Comparison of ENCODE assay signal across 1 cellular context in the genomic region with DNA sequence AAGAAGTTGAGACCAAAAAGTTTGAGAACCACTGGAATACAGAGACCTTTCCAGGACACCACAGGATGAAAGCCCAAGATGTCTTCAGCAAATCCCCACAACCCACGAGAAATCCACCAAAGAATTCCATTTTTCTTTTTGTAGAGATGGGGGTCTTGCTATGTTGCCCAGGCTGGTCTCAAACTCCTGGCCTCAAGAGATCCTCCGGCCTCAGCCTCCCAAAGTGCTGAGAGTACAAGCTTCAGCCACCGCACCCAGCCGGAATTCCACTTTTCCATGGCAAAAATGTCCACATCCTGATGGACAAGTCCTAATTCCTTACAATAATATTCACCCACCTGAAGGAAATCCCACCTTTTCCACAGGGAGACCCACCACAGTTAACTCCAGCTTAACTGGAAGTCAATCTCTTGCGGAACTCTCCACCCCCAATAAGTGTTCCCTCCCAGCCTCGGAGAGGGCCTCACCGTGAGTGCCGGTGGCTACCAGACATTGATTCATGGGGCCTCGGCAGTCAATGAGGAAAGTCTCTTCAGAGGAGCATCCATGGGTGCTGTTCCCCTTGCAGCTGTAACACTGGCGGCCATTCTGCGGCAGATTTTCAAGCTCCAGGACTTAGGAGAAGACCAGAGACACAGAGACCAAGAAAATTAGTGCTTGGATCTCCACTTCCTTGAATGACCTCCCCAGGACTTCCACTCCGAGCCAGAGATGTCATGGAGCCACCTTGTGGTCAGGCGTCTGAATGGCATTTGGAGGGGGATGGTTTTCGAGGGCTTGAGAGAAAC.
TF ChIP-seq lines count a peak whose summit lies in the region.

No MANE protein-coding gene starts in this region.

TF ChIP-seq in HEK293, 187 proteins besides CTCF, POLR2A, EP300 and RAD21 (continued from another document):
- TF ChIP-seq, protein P1, sequence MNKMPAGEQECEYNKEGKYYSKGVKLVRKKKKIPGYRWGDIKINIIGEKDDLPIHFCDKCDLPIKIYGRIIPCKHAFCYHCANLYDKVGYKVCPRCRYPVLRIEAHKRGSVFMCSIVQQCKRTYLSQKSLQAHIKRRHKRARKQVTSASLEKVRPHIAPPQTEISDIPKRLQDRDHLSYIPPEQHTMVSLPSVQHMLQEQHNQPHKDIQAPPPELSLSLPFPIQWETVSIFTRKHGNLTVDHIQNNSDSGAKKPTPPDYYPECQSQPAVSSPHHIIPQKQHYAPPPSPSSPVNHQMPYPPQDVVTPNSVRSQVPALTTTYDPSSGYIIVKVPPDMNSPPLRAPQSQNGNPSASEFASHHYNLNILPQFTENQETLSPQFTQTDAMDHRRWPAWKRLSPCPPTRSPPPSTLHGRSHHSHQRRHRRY (tag by site-specific recombination; IDR thresholded peaks at IDR 0.05), result no peak
- no peak for TF ChIP-seq SP2 (tag by site-specific recombination; IDR thresholded peaks at IDR 0.05)
- peak; percentile 97 for TF ChIP-seq ZNF654 (tag by site-specific recombination; IDR thresholded peaks at IDR 0.05; ENCODE audit: low read depth)
- no peak for TF ChIP-seq ZSCAN23 (tag by site-specific recombination; IDR thresholded peaks at IDR 0.05)
- TF ChIP-seq ZNF292 (tag by site-specific recombination; IDR thresholded peaks at IDR 0.05; ENCODE audit: borderline replicate concordance, low read depth), result no peak
- no peak for TF ChIP-seq ZNF473 (tag by site-specific recombination; IDR thresholded peaks at IDR 0.05)
TF ChIP-seq in HEK293: peak in this region for 28.
